28 cellular contexts compared by ENCODE assay signal in the genomic region with DNA sequence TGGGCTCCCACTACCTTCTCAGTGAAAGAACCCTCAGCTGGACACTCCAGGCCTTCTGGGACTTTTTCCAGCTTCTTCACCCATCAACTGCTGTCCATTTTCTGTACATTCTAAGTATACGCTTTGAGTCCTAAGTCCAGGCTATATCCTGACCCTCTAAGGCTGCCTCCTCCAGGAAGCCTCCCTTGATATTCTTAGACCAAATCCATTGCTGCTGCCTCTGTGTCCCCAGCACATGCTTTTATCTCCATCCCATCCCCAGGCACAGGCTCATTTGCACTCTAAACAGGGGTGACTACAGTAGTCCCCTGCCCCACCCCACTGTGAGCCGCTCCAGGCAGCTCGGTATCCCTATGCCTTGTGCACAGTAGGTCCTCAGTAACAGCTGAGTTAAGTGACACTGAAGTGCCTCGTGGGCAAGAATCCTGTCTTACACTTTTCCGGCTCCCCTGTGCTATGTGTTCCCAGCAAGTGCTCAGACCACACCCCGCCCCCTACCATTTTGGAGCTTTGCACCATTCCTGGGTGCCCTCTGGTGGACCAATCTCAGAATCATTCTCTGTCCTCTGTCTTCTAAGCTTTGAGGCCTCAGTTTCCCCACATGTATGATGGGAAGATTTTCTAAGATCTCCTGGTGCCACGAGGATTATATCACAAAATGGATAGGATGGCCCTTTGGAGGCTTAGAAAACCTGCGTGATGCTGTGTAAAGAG. TPM values are rescaled to one million over a fixed set of nuclear protein-coding genes. Genes with fewer than 3 reads are reported as not detected.
DNase-seq lines count a peak whose midpoint lies in the region; ATAC-seq and TF ChIP-seq lines count a peak whose summit lies in the region.
"Had no signal": no experiment of that assay in that cellular context is flagged by ENCODE, and none has a peak within 500 bp of the region (broad histone marks: within the 10 kb centered on the region; RNA-seq: fewer than 3 reads in every experiment).

No MANE protein-coding gene starts in this region.

- 85 to 88% methylated on average over 8 of the region's 8 CpGs for WGBS in body of pancreas, 2 donors

- no peak overlapping the region for H3K4me3 Mint-ChIP-seq in activated CD8-positive, alpha-beta T cell treated with anti-CD3 and anti-CD28 coated beads, Interleukin-2, amount 10 ng/mL, durations not matched to agents 7 days and 5 days
- no peak overlapping the region for H3K4me3 Mint-ChIP-seq in activated CD8-positive, alpha-beta T cell treated with anti-CD3 and anti-CD28 coated beads for 36 hours
- H3K4me3 Mint-ChIP-seq in effector memory CD8-positive, alpha-beta T cell: no peak overlapping the region
- H3K4me3 Mint-ChIP-seq: activated CD8-positive, alpha-beta memory T cell treated with anti-CD3 and anti-CD28 coated beads, Interleukin-2, amount 10 ng/mL, durations not matched to agents 7 days and 5 days; CD14-positive monocyte; T-helper 2 cell treated with Interferon-gamma antibody and Interleukin-4, amounts not matched to agents 5 μg/mL and 100 μg/mL, for 36 hours had no signal

- H3K36me3 Mint-ChIP-seq in activated CD8-positive, alpha-beta T cell treated with anti-CD3 and anti-CD28 coated beads, Interleukin-2, amount 10 ng/mL, durations not matched to agents 7 days and 5 days (ENCODE audit: low read depth): peaks cover 10% of the 10 kb centered on the region
- H3K36me3 Mint-ChIP-seq in activated CD8-positive, alpha-beta T cell treated with anti-CD3 and anti-CD28 coated beads for 36 hours (ENCODE audit: low read depth): no peaks in the 10 kb centered on the region
- H3K36me3 Mint-ChIP-seq in effector memory CD8-positive, alpha-beta T cell (ENCODE audit: insufficient read depth): peaks cover 3% of the 10 kb centered on the region

- TF ChIP-seq POLR2A in body of pancreas (IDR thresholded peaks at IDR 0.05): no peak

- intact Hi-C loops in activated CD8-positive, alpha-beta T cell treated with anti-CD3 and anti-CD28 coated beads for 36 hours (cut with micrococcal nuclease): no loop called here
- intact Hi-C loops in OCI-LY7 (cut with micrococcal nuclease; ENCODE audit: unreplicated experiment) (no loop called here), body of pancreas (cut with DNase I) (no loop called here)

- H3K9me3 Mint-ChIP-seq in activated CD8-positive, alpha-beta T cell treated with anti-CD3 and anti-CD28 coated beads, Interleukin-2, amount 10 ng/mL, durations not matched to agents 7 days and 5 days (ENCODE audit: insufficient read depth): no peaks in the 10 kb centered on the region
- H3K9me3 Mint-ChIP-seq in activated CD8-positive, alpha-beta T cell treated with anti-CD3 and anti-CD28 coated beads for 36 hours: no peaks in the 10 kb centered on the region
- H3K9me3 Mint-ChIP-seq in effector memory CD8-positive, alpha-beta T cell: no peaks in the 10 kb centered on the region
- H3K9me3 Mint-ChIP-seq: activated T-helper 2 cell treated with anti-CD3 and anti-CD28 coated beads, Interferon-gamma antibody, Interleukin-2, Interleukin-4, amounts not matched to agents 10 μg/mL and 5 μg/mL and 100 μg/mL, durations not matched to agents 14 hours and 24 hours and 36 hours; T-helper 2 cell treated with Interferon-gamma antibody and Interleukin-4, amounts not matched to agents 5 μg/mL and 100 μg/mL, for 36 hours had no signal

- H3K9me2 ChIP-seq in OCI-LY7 (ENCODE audit: insufficient read depth, low read length): no peaks in the 10 kb centered on the region

- H3K4me2 ChIP-seq in OCI-LY7 (ENCODE audit: low read length): peak overlapping the region; percentile 26; the same call in 1 of the 2 replicates
- H3K4me2 ChIP-seq: PC-9 had no signal

- no peak for DNase-seq in activated CD8-positive, alpha-beta T cell treated with anti-CD3 and anti-CD28 coated beads, Interleukin-2, amount 10 ng/mL, durations not matched to agents 7 days and 5 days
- no peak for DNase-seq in activated CD8-positive, alpha-beta T cell treated with anti-CD3 and anti-CD28 coated beads for 36 hours
- no peak for DNase-seq in OCI-LY7 (ENCODE audit: low spot score)
- DNase-seq in foreskin keratinocyte: no peak
- no peak for DNase-seq in body of pancreas
- no peak for DNase-seq in effector memory CD8-positive, alpha-beta T cell
- no peak for DNase-seq in caudate nucleus (lab: John Stamatoyannopoulos, UW)
- DNase-seq: activated CD8-positive, alpha-beta memory T cell treated with anti-CD3 and anti-CD28 coated beads, Interleukin-2, amount 10 ng/mL, durations not matched to agents 7 days and 5 days; brain microvascular endothelial cell; DMS79; erythroblast; gastrocnemius medialis; HCEC 1CT; Karpas-422; left ventricle myocardium superior; NCI-H1105; NCI-H526; PC-9; SIG-M5 had no signal

- peak overlapping the region; percentile 73 for H3K27ac Mint-ChIP-seq in activated CD8-positive, alpha-beta T cell treated with anti-CD3 and anti-CD28 coated beads, Interleukin-2, amount 10 ng/mL, durations not matched to agents 7 days and 5 days
- H3K27ac Mint-ChIP-seq in activated CD8-positive, alpha-beta T cell treated with anti-CD3 and anti-CD28 coated beads for 36 hours: no peak overlapping the region
- H3K27ac Mint-ChIP-seq in effector memory CD8-positive, alpha-beta T cell: no peak overlapping the region
- H3K27ac Mint-ChIP-seq: activated T-helper 2 cell treated with anti-CD3 and anti-CD28 coated beads, Interferon-gamma antibody, Interleukin-2, Interleukin-4, amounts not matched to agents 10 μg/mL and 5 μg/mL and 100 μg/mL, durations not matched to agents 14 hours and 24 hours and 36 hours had no signal

- POLR2A ChIA-PET in activated CD8-positive, alpha-beta T cell treated with anti-CD3 and anti-CD28 coated beads, Interleukin-2, amount 10 ng/mL, durations not matched to agents 7 days and 5 days (lab: Charles Lee): no interaction called here
- POLR2A ChIA-PET in activated CD8-positive, alpha-beta T cell treated with anti-CD3 and anti-CD28 coated beads for 36 hours (lab: Charles Lee): interaction anchor here (1.2 kb wide), 1 partner anchor 11 kb away, joined by 3 read pairs; no protein-coding TSS in a partner anchor
- POLR2A ChIA-PET in OCI-LY7 (lab: Charles Lee): no interaction called here

- H3K4me3 ChIP-seq in OCI-LY7 (ENCODE audit: low read depth, low read length, poor library complexity, severe bottlenecking) (no peak overlapping the region), body of pancreas (no peak overlapping the region)
- H3K4me3 ChIP-seq: gastrocnemius medialis, mucosa of descending colon, PC-9, vagina had no signal

- no peaks in the 10 kb centered on the region for H4K20me1 ChIP-seq in OCI-LY7 (ENCODE audit: insufficient read depth, low read length)

- H3K9me3 ChIP-seq in OCI-LY7 (ENCODE audit: low read length) (no peaks in the 10 kb centered on the region), body of pancreas (no peaks in the 10 kb centered on the region)
- H3K9me3 ChIP-seq: gastrocnemius medialis, mucosa of descending colon, neutrophil, vagina had no signal

- BruUV-seq in OCI-LY7 (replicated peaks; lab: Mats Ljungman, UMichigan): no TSS peak

- CTCF ChIA-PET in activated CD8-positive, alpha-beta T cell treated with anti-CD3 and anti-CD28 coated beads, Interleukin-2, amount 10 ng/mL, durations not matched to agents 7 days and 5 days (lab: Charles Lee): interaction anchor here (0.5 to 5.9 kb wide), 3 partner anchors 21 to 59 kb away, joined by 3 to 31 read pairs (median 6); no protein-coding TSS in a partner anchor
- CTCF ChIA-PET in activated CD8-positive, alpha-beta T cell treated with anti-CD3 and anti-CD28 coated beads for 36 hours (lab: Charles Lee): interaction anchor here (0.8 to 1.5 kb wide), 4 partner anchors 17 to 64 kb away, joined by 3 to 8 read pairs (median 3); no protein-coding TSS in a partner anchor
- CTCF ChIA-PET in OCI-LY7 (lab: Charles Lee; ENCODE audit: unreplicated experiment): no interaction called here

- no peak for TF ChIP-seq CTCF in activated CD8-positive, alpha-beta T cell treated with anti-CD3 and anti-CD28 coated beads for 36 hours (IDR thresholded peaks at IDR 0.05)
- TF ChIP-seq CTCF in OCI-LY7 (conservative IDR thresholded peaks at IDR 0.05; ENCODE audit: low read length) (0 out of 2 replicates have a peak, but pooled peaks have one; percentile 34), foreskin keratinocyte (conservative IDR thresholded peaks at IDR 0.05) (peak; percentile 38), body of pancreas (IDR thresholded peaks at IDR 0.05) (no peak)

- ATAC-seq in activated CD8-positive, alpha-beta T cell treated with anti-CD3 and anti-CD28 coated beads, Interleukin-2, amount 10 ng/mL, durations not matched to agents 7 days and 5 days: no peak
- ATAC-seq in activated CD8-positive, alpha-beta T cell treated with anti-CD3 and anti-CD28 coated beads for 36 hours: no peak
- ATAC-seq in foreskin keratinocyte (no peak), body of pancreas (no peak)
- ATAC-seq in effector memory CD8-positive, alpha-beta T cell (replicated peaks): no peak
- ATAC-seq: activated CD4-positive, CD25-positive, alpha-beta regulatory T cell treated with anti-CD3 and anti-CD28 coated beads, Interleukin-2, amount 50 U/mL, for 24 hours; activated CD8-positive, alpha-beta memory T cell treated with anti-CD3 and anti-CD28 coated beads, Interleukin-2, amount 10 ng/mL, durations not matched to agents 7 days and 5 days; gastrocnemius medialis; left ventricle myocardium superior; mucosa of descending colon had no signal

- peaks cover 39% of the 10 kb centered on the region for H3K4me1 Mint-ChIP-seq in activated CD8-positive, alpha-beta T cell treated with anti-CD3 and anti-CD28 coated beads, Interleukin-2, amount 10 ng/mL, durations not matched to agents 7 days and 5 days (ENCODE audit: low read depth)
- peaks cover 10% of the 10 kb centered on the region for H3K4me1 Mint-ChIP-seq in activated CD8-positive, alpha-beta T cell treated with anti-CD3 and anti-CD28 coated beads for 36 hours (ENCODE audit: low read depth)
- H3K4me1 Mint-ChIP-seq in effector memory CD8-positive, alpha-beta T cell (ENCODE audit: low read depth in 2 of 2): peaks cover 31 to 35% of the 10 kb centered on the region in 2 donors

- H3K27ac ChIP-seq in OCI-LY7 (ENCODE audit: low read depth, low read length, poor library complexity, severe bottlenecking) (peak overlapping the region; percentile 36), foreskin keratinocyte (no peak overlapping the region), temporal lobe (ENCODE audit: low read depth, low read length) (peak overlapping the region; percentile 30), body of pancreas (no peak overlapping the region), caudate nucleus (ENCODE audit: low read depth, low read length) (no peak overlapping the region)
- H3K27ac ChIP-seq: brain microvascular endothelial cell, gastrocnemius medialis, neutrophil, PC-9, vagina had no signal

- no peaks in the 10 kb centered on the region for H3K27me3 Mint-ChIP-seq in activated CD8-positive, alpha-beta T cell treated with anti-CD3 and anti-CD28 coated beads, Interleukin-2, amount 10 ng/mL, durations not matched to agents 7 days and 5 days (ENCODE audit: low read depth)
- no peaks in the 10 kb centered on the region for H3K27me3 Mint-ChIP-seq in activated CD8-positive, alpha-beta T cell treated with anti-CD3 and anti-CD28 coated beads for 36 hours
- no peaks in the 10 kb centered on the region for H3K27me3 Mint-ChIP-seq in effector memory CD8-positive, alpha-beta T cell
- H3K27me3 Mint-ChIP-seq: activated CD8-positive, alpha-beta memory T cell treated with anti-CD3 and anti-CD28 coated beads, Interleukin-2, amount 10 ng/mL, durations not matched to agents 7 days and 5 days had no signal

- H3K36me3 ChIP-seq in OCI-LY7 (ENCODE audit: insufficient read depth, low read length) (no peaks in the 10 kb centered on the region), body of pancreas (replicated peaks in 1 of 2; ENCODE audit: insufficient read depth in 1 of 2, low read depth in 2 of 2) (no peaks in the 10 kb centered on the region)
- H3K36me3 ChIP-seq: brain microvascular endothelial cell, gastrocnemius medialis, vagina had no signal

- H3K4me1 ChIP-seq in OCI-LY7 (ENCODE audit: insufficient read depth, low read length, poor library complexity, severe bottlenecking) (peaks cover 21% of the 10 kb centered on the region), foreskin keratinocyte (peaks cover 4% of the 10 kb centered on the region), body of pancreas (no peaks in the 10 kb centered on the region)
- H3K4me1 ChIP-seq: gastrocnemius medialis, vagina had no signal

- H3K79me2 ChIP-seq in OCI-LY7 (ENCODE audit: insufficient read depth, low read depth, low read length): no peaks in the 10 kb centered on the region

- no peak overlapping the region for H2AFZ ChIP-seq in OCI-LY7 (ENCODE audit: low read length)
- H2AFZ ChIP-seq: PC-9 had no signal

- H3K27me3 ChIP-seq in foreskin keratinocyte (no peaks in the 10 kb centered on the region), body of pancreas (no peaks in the 10 kb centered on the region)
- H3K27me3 ChIP-seq: brain microvascular endothelial cell, gastrocnemius medialis, neutrophil, vagina had no signal

RNA-seq across cellular contexts. Expression of a gene that starts 34.9 kb away (rescaled TPM):
- total RNA-seq in activated CD8-positive, alpha-beta T cell treated with anti-CD3 and anti-CD28 coated beads, Interleukin-2, amount 10 ng/mL, durations not matched to agents 7 days and 5 days: not detected
- total RNA-seq in activated CD8-positive, alpha-beta T cell treated with anti-CD3 and anti-CD28 coated beads for 36 hours: not detected
- not detected in 2 replicates for total RNA-seq in OCI-LY7 (2014; rRNA removed; shearing (Covaris generic))
- total RNA-seq in OCI-LY7 (2022): not detected in 2 replicates
- total RNA-seq in foreskin keratinocyte: not detected in 2 replicates
- not detected in 2 replicates for polyA plus RNA-seq in foreskin keratinocyte
- 11.1 TPM for total RNA-seq in temporal lobe
- under 1 TPM; 0.26 to 0.33 TPM for total RNA-seq in body of pancreas
- total RNA-seq: activated CD8-positive, alpha-beta memory T cell treated with anti-CD3 and anti-CD28 coated beads, Interleukin-2, amount 10 ng/mL, durations not matched to agents 7 days and 5 days; activated T-helper 2 cell treated with anti-CD3 and anti-CD28 coated beads, Interferon-gamma antibody, Interleukin-2, Interleukin-4, amounts not matched to agents 10 μg/mL and 5 μg/mL and 100 μg/mL, durations not matched to agents 14 hours and 24 hours and 36 hours; dermis microvascular lymphatic vessel endothelial cell; gastrocnemius medialis; left ventricle myocardium superior; PC-9; vagina had no signal
- polyA plus RNA-seq: CD14-positive monocyte had no signal

Comparison
In these comparisons a context has a peak if more than half of its experiments do, and no peak if none do; other contexts are left out.
1. CTCF ChIP-seq: peak in OCI-LY7 (single experiment) and foreskin keratinocyte (single experiment); none in activated CD8-positive, alpha-beta T cell treated with anti-CD3 and anti-CD28 coated beads for 36 hours (single experiment) and body of pancreas (0 of 7).
2. H3K27ac ChIP-seq: peak in OCI-LY7 (single experiment) and temporal lobe (single experiment); none in foreskin keratinocyte (single experiment), body of pancreas (0 of 4) and caudate nucleus (single experiment).